In the genomic region with DNA sequence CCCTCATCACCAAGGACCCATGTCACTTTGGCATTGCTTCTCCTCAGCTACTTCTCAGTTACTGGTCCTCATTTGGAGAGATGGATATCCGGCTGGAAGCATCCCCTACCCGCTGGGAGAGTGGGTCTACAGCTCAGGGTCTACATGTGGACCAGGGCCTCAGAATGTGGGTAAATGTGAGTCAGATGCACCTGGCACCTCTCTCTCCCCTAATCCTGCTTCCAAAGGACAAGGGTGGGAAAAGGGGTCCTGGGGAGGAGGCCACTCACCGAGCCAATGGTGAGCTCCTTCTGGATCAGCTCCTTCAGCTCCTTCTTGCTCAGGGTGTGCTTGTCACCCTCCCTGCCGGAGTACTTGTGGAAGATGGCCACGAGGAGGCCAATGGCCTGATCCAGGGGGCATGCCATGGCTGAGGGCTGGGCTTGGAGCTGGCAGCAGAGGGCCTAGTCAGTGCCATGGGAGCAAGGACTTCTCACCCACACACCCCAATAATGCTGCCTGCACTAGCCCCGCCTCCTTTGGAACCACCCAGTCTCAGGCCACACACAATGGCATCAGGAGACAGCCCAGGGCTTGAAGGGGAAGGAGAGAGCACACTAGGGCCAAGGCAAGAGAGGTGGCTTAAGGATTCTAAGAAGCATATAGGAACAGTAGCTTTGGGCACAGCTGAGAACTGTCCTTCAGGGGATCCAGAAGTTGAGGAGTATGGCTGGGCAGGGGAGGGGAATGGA, we compare ENCODE assay signal across 8 cellular contexts. TPM values are rescaled to one million over a fixed set of nuclear protein-coding genes. Genes with fewer than 3 reads are reported as not detected.
DNase-seq lines count a peak whose midpoint lies in the region; ATAC-seq and TF ChIP-seq lines count a peak whose summit lies in the region.

No MANE protein-coding gene starts in this region.

- peak overlapping the region; percentile 91 for H3K18ac ChIP-seq in IMR-90 (ENCODE audit: low read depth, low read length)

- H3K4me3 ChIP-seq in IMR-90 (ENCODE audit: insufficient read depth, low read depth, low read length) (peak overlapping the region; percentile 82), prostate gland (peak overlapping the region; percentile 60 to 74)

- peak; percentile 26; the same call in 1 of the 2 replicates for TF ChIP-seq POLR2A in IMR-90 (IDR thresholded peaks at IDR 0.05; ENCODE audit: low read depth, low read length)
- peak; percentile 32 for TF ChIP-seq POLR2A in prostate gland (IDR thresholded peaks at IDR 0.05)

- H3K27ac Mint-ChIP-seq in activated naive CD4-positive, alpha-beta T cell treated with anti-CD3 and anti-CD28 coated beads, Interleukin-2, amount 50 U/mL, for 24 hours = peak overlapping the region; percentile 83

- peak overlapping the region; percentile 99 for H3K14ac ChIP-seq in IMR-90 (replicated peaks; ENCODE audit: low read depth, low read length)

- H3K27me3 ChIP-seq in IMR-90 (ENCODE audit: control insufficient read depth, insufficient read depth, low read length) (no peaks in the 10 kb centered on the region), prostate gland (replicated peaks; ENCODE audit: insufficient read depth) (no peaks in the 10 kb centered on the region)

- CTCF ChIA-PET in IMR-90 (lab: Yijun Ruan, JAX) = interaction anchor here (1.1 to 2.4 kb wide), 3 partner anchors 24 to 33 kb away, joined by 5 to 13 read pairs (median 8); no protein-coding TSS in a partner anchor

- H3K4me3 Mint-ChIP-seq in activated naive CD4-positive, alpha-beta T cell treated with anti-CD3 and anti-CD28 coated beads, Interleukin-2, amount 50 U/mL, for 24 hours = peak overlapping the region; percentile 90

- H2BK120ac ChIP-seq in IMR-90 (ENCODE audit: low read depth, low read length) = peak overlapping the region; percentile 81

- peak overlapping the region; percentile 100 for H2AK9ac ChIP-seq in IMR-90 (replicated peaks; ENCODE audit: low read depth, low read length, poor library complexity)

- peaks cover 11% of the 10 kb centered on the region for H3K36me3 ChIP-seq in IMR-90 (ENCODE audit: control insufficient read depth, insufficient read depth, low read length)
- no peaks in the 10 kb centered on the region for H3K36me3 ChIP-seq in prostate gland

- POLR2A ChIA-PET in IMR-90 (lab: Charles Lee; ENCODE audit: unreplicated experiment) = interaction anchor here (0.9 to 3.9 kb wide), 9 partner anchors 9 to 92 kb away, joined by 4 to 34 read pairs (median 6); partner anchors contain the start of genes S100A13, S100A16, S100A2 and S100A3

- H3K56ac ChIP-seq in IMR-90 (ENCODE audit: extremely low read depth, insufficient read depth, low read length) = peak overlapping the region; percentile 96

- peaks cover 30% of the 10 kb centered on the region for H3K9me1 ChIP-seq in IMR-90 (ENCODE audit: insufficient read depth, low read length)

- peak overlapping the region; percentile 96 for H4K91ac ChIP-seq in IMR-90 (ENCODE audit: insufficient read depth, low read depth, low read length)

- H3K4ac ChIP-seq in IMR-90 (ENCODE audit: low read depth, low read length) = peak overlapping the region; percentile 99

- TF ChIP-seq CTCF in IMR-90 (conservative IDR thresholded peaks at IDR 0.05; ENCODE audit: low read depth, low read length) (no peak), prostate gland (IDR thresholded peaks at IDR 0.05) (no peak)

- peak overlapping the region; percentile 99 for H3K23ac ChIP-seq in IMR-90 (ENCODE audit: low read depth, low read length)

- H3K4me2 ChIP-seq in IMR-90 (ENCODE audit: low read depth, low read length) = peak overlapping the region; percentile 90

- peak overlapping the region; percentile 96 for H2BK5ac ChIP-seq in IMR-90 (ENCODE audit: low read depth, low read length, poor library complexity, severe bottlenecking)

- H3K27ac ChIP-seq in IMR-90 (ENCODE audit: insufficient read depth, low read length) (peak overlapping the region; percentile 91), prostate gland (peak overlapping the region; percentile 92 to 96)

- H3K79me1 ChIP-seq in IMR-90 (ENCODE audit: low read depth in 1 of 2, low read length in 2 of 2) = peaks cover 5 to 67% of the 10 kb centered on the region in 2 experiments; a peak in 3 of 4 replicates

- H2BK20ac ChIP-seq in IMR-90 (ENCODE audit: low read depth, low read length) = peak overlapping the region; percentile 27; the same call in 1 of the 2 replicates

- BruUV-seq in IMR-90 (replicated peaks; lab: Mats Ljungman, UMichigan) = TSS peak; percentile 90

- H2BK15ac ChIP-seq in IMR-90 (ENCODE audit: low read depth, low read length) = peak overlapping the region; percentile 69; the same call in 2 of the 3 replicates

- in situ Hi-C loops in IMR-90 (cut with MboI; ENCODE audit: low sequenced_read_pairs) = loop anchor here (5.0 to 25.0 kb wide), 2 partner anchors 32 to 427 kb away; partner anchors contain the start of genes CREB3L4, CRTC2, S100A2 and SLC39A1

- H2AK5ac ChIP-seq in IMR-90 (ENCODE audit: low read depth, low read length) = peak overlapping the region; percentile 99

- peak overlapping the region; percentile 89 for H4K5ac ChIP-seq in IMR-90 (ENCODE audit: low read depth, low read length)

- H3K4me1 Mint-ChIP-seq in activated naive CD4-positive, alpha-beta T cell treated with anti-CD3 and anti-CD28 coated beads, Interleukin-2, amount 50 U/mL, for 24 hours = peaks cover 70% of the 10 kb centered on the region

- intact Hi-C loops in IMR-90 (cut with micrococcal nuclease) (loop anchor here (5.0 kb wide), 2 partner anchors 92 to 137 kb away; partner anchors contain the start of genes ILF2, S100A1 and S100A13), Right ventricle myocardium superior (cut with DNase I) (loop anchor here (5.0 to 10.0 kb wide), 2 partner anchors 142 to 450 kb away; partner anchors contain the start of genes NPR1 and RAB13), prostate gland (cut with DNase I) (no loop called here)

- no peaks in the 10 kb centered on the region for H3K27me3 Mint-ChIP-seq in activated naive CD4-positive, alpha-beta T cell treated with anti-CD3 and anti-CD28 coated beads, Interleukin-2, amount 50 U/mL, for 24 hours

- peak; percentile 25 for ATAC-seq in IMR-90 (ENCODE audit: low read depth)
- ATAC-seq in Right ventricle myocardium superior (ENCODE audit: poor library complexity) = peak; percentile 65
- ATAC-seq in HG03571 (IDR thresholded peaks at IDR 0.05; ENCODE audit: unreplicated experiment) = no peak
- no peak for ATAC-seq in HG03521 (IDR thresholded peaks at IDR 0.05; ENCODE audit: unreplicated experiment)

- DNase-seq in COLO668 (lab: John Stamatoyannopoulos, UW; ENCODE audit: unreplicated experiment) = peak; percentile 57
- DNase-seq in IMR-90 = no peak
- DNase-seq in Right ventricle myocardium superior = peak; percentile 80
- DNase-seq in prostate gland (ENCODE audit: low spot score) = peak; percentile 50
- DNase-seq in occipital lobe (lab: John Stamatoyannopoulos, UW) = no peak

- H3K9me3 ChIP-seq in IMR-90 (ENCODE audit: control insufficient read depth, insufficient read depth, low read length) (no peaks in the 10 kb centered on the region), prostate gland (no peaks in the 10 kb centered on the region)

- dilution Hi-C loops in IMR-90 (cut with HindIII; ENCODE audit: low sequenced_read_pairs, unreplicated experiment) = no loop called here

- peak overlapping the region; percentile 78 for H2AFZ ChIP-seq in IMR-90 (replicated peaks; ENCODE audit: low read length, poor library complexity)

- no peaks in the 10 kb centered on the region for H3K9me3 Mint-ChIP-seq in activated naive CD4-positive, alpha-beta T cell treated with anti-CD3 and anti-CD28 coated beads, Interleukin-2, amount 50 U/mL, for 24 hours

- H4K20me1 ChIP-seq in IMR-90 (ENCODE audit: insufficient read depth, low read length) = peaks cover 18% of the 10 kb centered on the region

- WGBS in IMR-90 (ENCODE audit: extremely low coverage in 2 of 2, insufficient read length in 1 of 2), 2 experiments = 70% methylated on average over 2 of the region's 6 CpGs; no CpG with 5 or more reads in 1 of the 2 experiments
- WGBS in prostate gland = 46% methylated on average over 6 of the region's 6 CpGs

- H3K4me1 ChIP-seq in IMR-90 (ENCODE audit: control insufficient read depth, insufficient read depth, low read length) (peaks cover 31% of the 10 kb centered on the region), prostate gland (replicated peaks) (peaks cover 3% of the 10 kb centered on the region)

- H4K8ac ChIP-seq in IMR-90 (ENCODE audit: low read depth in 2 of 2, low read length in 2 of 2) = peak overlapping the region; percentile 76 to 81

- no peak for TF ChIP-seq RAD21 in IMR-90 (IDR thresholded peaks at IDR 0.05; ENCODE audit: low read length)

- peak overlapping the region; percentile 97 for H3K9ac ChIP-seq in IMR-90 (ENCODE audit: low read depth, low read length)

- H3K36me3 Mint-ChIP-seq in activated naive CD4-positive, alpha-beta T cell treated with anti-CD3 and anti-CD28 coated beads, Interleukin-2, amount 50 U/mL, for 24 hours = no peaks in the 10 kb centered on the region

RNA-seq across cellular contexts. Expression of gene S100A6, which starts 0.7 kb away (rescaled TPM):
- total RNA-seq in IMR-90 (2012; rRNA removed) = 373 and 555 TPM in 2 replicates
- 1,755 and 2,394 TPM in 2 replicates for polyA plus RNA-seq in IMR-90 (2012; rRNA removed)
- polyA plus RNA-seq in IMR-90 (2012; cell fraction: cytosol; rRNA removed) = 755 and 1,450 TPM in 2 replicates
- polyA plus RNA-seq in IMR-90 (2012; cell fraction: nucleus; rRNA removed; ENCODE audit: low replicate concordance) = 227 and 313 TPM in 2 replicates
- total RNA-seq in Right ventricle myocardium superior = 260 TPM
- 100 to 1,000 TPM; 184 to 279 TPM for total RNA-seq in prostate gland
- 9.2 TPM for total RNA-seq in occipital lobe

RNA-seq across cellular contexts. Expression of gene S100A5, which starts 5.6 kb away (rescaled TPM):
- 0.56 TPM in 1 of 2 replicates, not detected in the other for total RNA-seq in IMR-90 (2012; rRNA removed)
- 0.27 and 0.55 TPM in 2 replicates for polyA plus RNA-seq in IMR-90 (2012; rRNA removed)
- polyA plus RNA-seq in IMR-90 (2012; cell fraction: cytosol; rRNA removed) = 1.1 TPM in 1 of 2 replicates, not detected in the other
- not detected in 2 replicates for polyA plus RNA-seq in IMR-90 (2012; cell fraction: nucleus; rRNA removed; ENCODE audit: low replicate concordance)
- total RNA-seq in Right ventricle myocardium superior = not detected
- not detected for total RNA-seq in prostate gland
- not detected for total RNA-seq in occipital lobe

RNA-seq across cellular contexts. Expression of gene S100A4, which starts 10.5 kb away (rescaled TPM):
- 5.6 and 7.5 TPM in 2 replicates for total RNA-seq in IMR-90 (2012; rRNA removed)
- polyA plus RNA-seq in IMR-90 (2012; rRNA removed) = 15.0 and 16.6 TPM in 2 replicates
- 17.1 and 25.7 TPM in 2 replicates for polyA plus RNA-seq in IMR-90 (2012; cell fraction: cytosol; rRNA removed)
- 3.3 and 5.2 TPM in 2 replicates for polyA plus RNA-seq in IMR-90 (2012; cell fraction: nucleus; rRNA removed; ENCODE audit: low replicate concordance)
- total RNA-seq in Right ventricle myocardium superior = 130 TPM
- total RNA-seq in prostate gland = 10 to 100 TPM; 56.3 to 71.3 TPM
- 0.62 TPM for total RNA-seq in occipital lobe

RNA-seq across cellular contexts. Expression of gene S100A3, which starts 14.0 kb away (rescaled TPM):
- total RNA-seq in IMR-90 (2012; rRNA removed) = 1.4 and 2.9 TPM in 2 replicates
- polyA plus RNA-seq in IMR-90 (2012; rRNA removed) = 4.5 and 6.2 TPM in 2 replicates
- polyA plus RNA-seq in IMR-90 (2012; cell fraction: cytosol; rRNA removed) = 5.1 and 8.9 TPM in 2 replicates
- 3.3 and 5.1 TPM in 2 replicates for polyA plus RNA-seq in IMR-90 (2012; cell fraction: nucleus; rRNA removed; ENCODE audit: low replicate concordance)
- 0.70 TPM for total RNA-seq in Right ventricle myocardium superior
- total RNA-seq in prostate gland = under 1 TPM in 1 of 2 donors, not detected in 1; 0.46 TPM
- total RNA-seq in occipital lobe = not detected

RNA-seq across cellular contexts. Expression of gene S100A2, which starts 30.5 kb away (rescaled TPM):
- 3.6 and 4.4 TPM in 2 replicates for total RNA-seq in IMR-90 (2012; rRNA removed)
- polyA plus RNA-seq in IMR-90 (2012; rRNA removed) = 7.9 and 9.5 TPM in 2 replicates
- polyA plus RNA-seq in IMR-90 (2012; cell fraction: cytosol; rRNA removed) = 6.2 and 11.3 TPM in 2 replicates
- polyA plus RNA-seq in IMR-90 (2012; cell fraction: nucleus; rRNA removed; ENCODE audit: low replicate concordance) = 5.1 TPM in 2 replicates
- 2.3 TPM for total RNA-seq in Right ventricle myocardium superior
- 10 to 100 TPM; 14.1 to 22.6 TPM for total RNA-seq in prostate gland
- not detected for total RNA-seq in occipital lobe

Comparison
In these comparisons a context has a peak if more than half of its experiments do, and no peak if none do; other contexts are left out.
1. DNase-seq: peak in COLO668 (single experiment), Right ventricle myocardium superior (single experiment) and prostate gland (single experiment); none in IMR-90 (single experiment) and occipital lobe (single experiment).
2. ATAC-seq: peak in IMR-90 (single experiment) and Right ventricle myocardium superior (single experiment); none in HG03571 (single experiment) and HG03521 (single experiment).
3. RNA of gene S100A6, which starts 0.7 kb away (total RNA-seq): 373 to 555 TPM in IMR-90, 184 to 279 TPM in prostate gland and 260 TPM in Right ventricle myocardium superior (single experiment); 9.2 TPM in occipital lobe (single experiment); every median in the first group is over 10 times any median in the second.